ENCODE assay signal across 8 cellular contexts in the genomic region with DNA sequence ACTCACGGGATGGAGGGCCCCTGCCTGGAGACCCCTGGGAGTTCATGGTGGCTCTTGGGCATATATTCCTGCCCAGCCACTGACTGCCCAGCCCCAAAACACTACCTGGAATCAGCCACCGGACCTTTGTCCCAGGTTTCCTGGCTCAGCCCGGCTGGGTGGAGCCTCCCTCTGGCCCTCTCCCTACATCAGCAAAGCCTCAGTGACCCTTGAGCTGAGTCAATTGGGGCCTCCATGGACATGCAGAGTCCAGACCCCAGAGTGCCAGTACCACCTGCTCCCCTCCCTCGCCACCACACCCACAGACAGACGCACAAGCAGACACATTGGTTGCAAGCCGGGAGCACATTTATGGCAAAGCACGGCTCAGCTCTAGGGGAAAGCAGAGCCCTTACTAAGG. TPM values are rescaled to one million over a fixed set of nuclear protein-coding genes. Genes with fewer than 3 reads are reported as not detected.
"Had no signal": no experiment of that assay in that cellular context is flagged by ENCODE, and none has a peak within 500 bp of the region (broad histone marks: within the 10 kb centered on the region; RNA-seq: fewer than 3 reads in every experiment).

No MANE protein-coding gene starts in this region.

RNA-seq across cellular contexts. Expression of gene RNU1-3, which starts 30.4 kb away (rescaled TPM):
- total RNA-seq: myocyte had no signal
- polyA plus RNA-seq: mammary epithelial cell; naive thymus-derived CD4-positive, alpha-beta T cell; neural cell; ovary; psoas muscle; thymus; urinary bladder had no signal

RNA-seq across cellular contexts. Expression of gene RNU1-4, which starts 43.2 kb away (rescaled TPM):
- total RNA-seq: myocyte had no signal
- polyA plus RNA-seq: mammary epithelial cell; naive thymus-derived CD4-positive, alpha-beta T cell; neural cell; ovary; psoas muscle; thymus; urinary bladder had no signal
